In the genomic region with DNA sequence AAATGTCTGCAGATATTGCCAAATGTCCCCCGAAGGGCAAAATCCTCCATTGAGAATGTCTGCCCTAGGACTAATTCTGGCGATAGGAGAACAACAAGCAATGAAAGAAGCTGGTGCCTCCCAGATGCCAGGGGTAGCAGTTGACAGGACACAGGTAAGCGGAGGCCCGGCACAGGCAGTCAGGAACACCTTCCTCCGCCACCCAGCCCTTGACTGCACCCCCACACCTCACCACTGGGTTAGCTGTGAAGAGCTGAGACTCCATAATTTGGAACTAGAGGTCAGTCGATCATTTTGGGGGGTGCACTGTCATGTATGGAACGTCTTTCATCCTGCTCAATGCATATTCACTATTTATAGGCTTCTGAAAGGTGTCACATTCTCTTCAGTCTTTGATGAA, we compare ENCODE assay signal across 31 cellular contexts.
"Had no signal": no experiment of that assay in that cellular context is flagged by ENCODE, and none has a peak within 500 bp of the region (broad histone marks: within the 10 kb centered on the region; RNA-seq: fewer than 3 reads in every experiment).

No MANE protein-coding gene starts in this region.

- H3K4me1 Mint-ChIP-seq: activated CD4-positive, alpha-beta memory T cell treated with anti-CD3 and anti-CD28 coated beads, Interleukin-2, amount 10 ng/mL, durations not matched to agents 7 days and 5 days; activated CD4-positive, alpha-beta T cell treated with anti-CD3 and anti-CD28 coated beads, Interleukin-2, amount 10 ng/mL, durations not matched to agents 7 days and 5 days; activated naive CD4-positive, alpha-beta T cell treated with anti-CD3 and anti-CD28 coated beads, Interleukin-2, amount 10 ng/mL, durations not matched to agents 7 days and 5 days; activated naive CD8-positive, alpha-beta T cell treated with anti-CD3 and anti-CD28 coated beads, Interleukin-2, amount 10 ng/mL, durations not matched to agents 7 days and 5 days; T-helper 17 cell had no signal

- DNase-seq: activated CD4-positive, alpha-beta memory T cell treated with anti-CD3 and anti-CD28 coated beads, Interleukin-2, amount 10 ng/mL, durations not matched to agents 7 days and 5 days; activated CD4-positive, alpha-beta T cell treated with anti-CD3 and anti-CD28 coated beads for 1 hour; activated CD4-positive, alpha-beta T cell treated with anti-CD3 and anti-CD28 coated beads for 4 hours; activated CD4-positive, alpha-beta T cell treated with anti-CD3 and anti-CD28 coated beads, Interleukin-2, amount 10 ng/mL, durations not matched to agents 7 days and 5 days; activated CD4-positive, alpha-beta T cell treated with anti-CD3 and anti-CD28 coated beads, Interleukin-2, amount 50 U/mL, for 4 hours; activated CD8-positive, alpha-beta memory T cell treated with anti-CD3 and anti-CD28 coated beads, Interleukin-2, amount 50 U/mL, for 48 hours; activated gamma-delta T cell; activated naive CD4-positive, alpha-beta T cell; activated naive CD4-positive, alpha-beta T cell treated with anti-CD3 and anti-CD28 coated beads, Interleukin-2, amount 10 ng/mL, durations not matched to agents 7 days and 5 days; activated naive CD8-positive, alpha-beta T cell treated with anti-CD3 and anti-CD28 coated beads, Interleukin-2, amount 10 ng/mL, durations not matched to agents 7 days and 5 days; activated T-cell treated with anti-CD3 and anti-CD28 coated beads for 4 hours; activated T-cell treated with anti-CD3 and anti-CD28 coated beads, Interleukin-2, amount 50 U/mL, for 24 hours; activated T-cell treated with anti-CD3 and anti-CD28 coated beads, Interleukin-2, amount 50 U/mL, for 72 hours; central memory CD4-positive, alpha-beta T cell; cerebellar nuclear complex; colonic mucosa; effector CD8-positive, alpha-beta T cell; foreskin keratinocyte; gastrocnemius medialis; glutamatergic neuron; heart left ventricle; T-helper 1 cell; T-helper 17 cell; T1000 had no signal

- H3K27me3 Mint-ChIP-seq: activated CD4-positive, alpha-beta memory T cell treated with anti-CD3 and anti-CD28 coated beads, Interleukin-2, amount 10 ng/mL, durations not matched to agents 7 days and 5 days; activated CD4-positive, alpha-beta T cell treated with anti-CD3 and anti-CD28 coated beads, Interleukin-2, amount 10 ng/mL, durations not matched to agents 7 days and 5 days; activated naive CD4-positive, alpha-beta T cell treated with anti-CD3 and anti-CD28 coated beads, Interleukin-2, amount 10 ng/mL, durations not matched to agents 7 days and 5 days; activated naive CD8-positive, alpha-beta T cell treated with anti-CD3 and anti-CD28 coated beads, Interleukin-2, amount 10 ng/mL, durations not matched to agents 7 days and 5 days; activated T-cell treated with anti-CD3 and anti-CD28 coated beads, Interleukin-2, amount 50 U/mL, for 24 hours; brain; T-helper 17 cell had no signal

- H3K27me3 ChIP-seq: ascending aorta, breast epithelium, cardiac muscle cell, colonic mucosa, foreskin keratinocyte, gastrocnemius medialis had no signal

- H3K27ac Mint-ChIP-seq: activated CD4-positive, alpha-beta memory T cell treated with anti-CD3 and anti-CD28 coated beads, Interleukin-2, amount 10 ng/mL, durations not matched to agents 7 days and 5 days; activated CD4-positive, alpha-beta T cell treated with anti-CD3 and anti-CD28 coated beads, Interleukin-2, amount 10 ng/mL, durations not matched to agents 7 days and 5 days; activated naive CD4-positive, alpha-beta T cell treated with anti-CD3 and anti-CD28 coated beads, Interleukin-2, amount 10 ng/mL, durations not matched to agents 7 days and 5 days; activated naive CD4-positive, alpha-beta T cell treated with anti-CD3 and anti-CD28 coated beads, Interleukin-2, amount 50 U/mL, for 72 hours; activated naive CD8-positive, alpha-beta T cell treated with anti-CD3 and anti-CD28 coated beads, Interleukin-2, amount 10 ng/mL, durations not matched to agents 7 days and 5 days; activated T-cell treated with anti-CD3 and anti-CD28 coated beads, Interleukin-2, amount 50 U/mL, for 24 hours; activated T-cell treated with anti-CD3 and anti-CD28 coated beads, Interleukin-2, amount 50 U/mL, for 72 hours; brain; T-helper 17 cell; T-helper 2 cell treated with Interferon-gamma antibody and Interleukin-4, amounts not matched to agents 5 μg/mL and 100 μg/mL, for 36 hours had no signal

- ATAC-seq: activated naive CD4-positive, alpha-beta T cell treated with anti-CD3 and anti-CD28 coated beads, Interleukin-2, amount 50 U/mL, for 72 hours; activated T-cell treated with anti-CD3 and anti-CD28 coated beads, Interleukin-2, amount 50 U/mL, for 72 hours; esophagus mucosa; foreskin keratinocyte; gastrocnemius medialis; heart left ventricle; T-helper 17 cell had no signal

- H3K4me3 ChIP-seq: ascending aorta, breast epithelium, cardiac muscle cell, colonic mucosa, gastrocnemius medialis, heart left ventricle had no signal

- H3K36me3 ChIP-seq: ascending aorta, breast epithelium, cardiac muscle cell, colonic mucosa, gastrocnemius medialis, heart left ventricle had no signal

- H3K9me3 ChIP-seq: ascending aorta, breast epithelium, colonic mucosa, gastrocnemius medialis had no signal

- H3K27ac ChIP-seq: ascending aorta, breast epithelium, cardiac muscle cell, colonic mucosa, foreskin keratinocyte, gastrocnemius medialis, heart left ventricle had no signal

- H3K4me1 ChIP-seq: ascending aorta, breast epithelium, colonic mucosa, foreskin keratinocyte, gastrocnemius medialis, heart left ventricle had no signal

- H3K4me3 Mint-ChIP-seq: activated CD4-positive, alpha-beta memory T cell treated with anti-CD3 and anti-CD28 coated beads, Interleukin-2, amount 10 ng/mL, durations not matched to agents 7 days and 5 days; activated CD4-positive, alpha-beta T cell treated with anti-CD3 and anti-CD28 coated beads, Interleukin-2, amount 10 ng/mL, durations not matched to agents 7 days and 5 days; activated naive CD4-positive, alpha-beta T cell treated with anti-CD3 and anti-CD28 coated beads, Interleukin-2, amount 10 ng/mL, durations not matched to agents 7 days and 5 days; activated naive CD8-positive, alpha-beta T cell treated with anti-CD3 and anti-CD28 coated beads, Interleukin-2, amount 10 ng/mL, durations not matched to agents 7 days and 5 days; activated T-cell treated with anti-CD3 and anti-CD28 coated beads, Interleukin-2, amount 50 U/mL, for 24 hours; activated T-cell treated with anti-CD3 and anti-CD28 coated beads, Interleukin-2, amount 50 U/mL, for 72 hours; brain; T-helper 17 cell; T-helper 2 cell treated with Interferon-gamma antibody and Interleukin-4, amounts not matched to agents 5 μg/mL and 100 μg/mL, for 36 hours had no signal

- H3K36me3 Mint-ChIP-seq: activated naive CD4-positive, alpha-beta T cell treated with anti-CD3 and anti-CD28 coated beads, Interleukin-2, amount 10 ng/mL, durations not matched to agents 7 days and 5 days; activated naive CD4-positive, alpha-beta T cell treated with anti-CD3 and anti-CD28 coated beads, Interleukin-2, amount 50 U/mL, for 72 hours; activated naive CD8-positive, alpha-beta T cell treated with anti-CD3 and anti-CD28 coated beads, Interleukin-2, amount 10 ng/mL, durations not matched to agents 7 days and 5 days; brain had no signal
